ENCODE assay signal across 19 cellular contexts in the genomic region with DNA sequence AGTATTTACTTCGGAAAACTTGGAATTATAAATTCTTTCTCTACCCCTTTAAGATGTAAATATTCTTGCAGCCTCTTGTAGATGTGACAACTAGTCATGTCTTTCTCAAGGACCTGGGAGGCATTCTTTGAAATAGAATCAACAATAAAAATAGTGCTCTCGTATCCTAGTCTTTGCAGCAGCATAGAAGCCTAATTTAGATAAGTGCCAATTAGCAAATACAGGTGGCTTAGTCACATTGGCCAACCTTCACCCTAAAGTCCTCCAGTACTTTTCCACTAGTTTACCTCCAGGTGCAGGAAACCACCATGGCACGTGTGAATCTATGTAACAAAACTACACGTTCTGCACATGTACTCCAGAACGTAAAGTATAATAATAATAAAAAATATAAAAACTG.
"Had no signal": no experiment of that assay in that cellular context is flagged by ENCODE, and none has a peak within 500 bp of the region (broad histone marks: within the 10 kb centered on the region; RNA-seq: fewer than 3 reads in every experiment).

No MANE protein-coding gene starts in this region.

- DNase-seq: activated CD4-positive, alpha-beta memory T cell treated with anti-CD3 and anti-CD28 coated beads for 36 hours; activated CD4-positive, alpha-beta T cell treated with anti-CD3 and anti-CD28 coated beads for 36 hours; activated gamma-delta T cell treated with Interleukin-2 at 50 U/mL for 16 hours; activated T-cell treated with anti-CD3 and anti-CD28 coated beads for 4 hours; adrenal gland; effector memory CD4-positive, alpha-beta T cell; heart left ventricle; immature natural killer cell; kidney glomerular epithelial cell; left ventricle myocardium superior; retina; spleen; stimulated activated CD4-positive, alpha-beta T cell treated with anti-CD3 and anti-CD28 coated beads, Interleukin-4, amount 100 ng/mL, for 4 hours; testis; upper lobe of left lung had no signal

- ATAC-seq: activated CD4-positive, alpha-beta T cell treated with anti-CD3 and anti-CD28 coated beads for 36 hours; activated naive CD4-positive, alpha-beta T cell treated with anti-CD3 and anti-CD28 coated beads, Interleukin-2, amount 50 U/mL, for 72 hours; gastroesophageal sphincter; heart left ventricle; left ventricle myocardium superior; stimulated activated memory B cell treated with anti-CD40 and anti-IgM and Interleukin-4, amounts not matched to agents 10 μg/mL and 1 μg/mL and 100 μg/mL, for 72 hours; WTC11 had no signal
